In genomic region chr18:79947881-79948610, GRCh38 we compare ENCODE assay signal across 1 cellular context.
TF ChIP-seq lines count a peak whose summit lies in the region.

No MANE protein-coding gene starts in this region.

TF ChIP-seq in HepG2, 621 proteins besides CTCF, POLR2A, EP300 and RAD21 (continued from another document and continues in another):
- TF ChIP-seq ZHX2 (IDR thresholded peaks at IDR 0.05; ENCODE audit: low read depth) (peak; percentile 63), ZHX2 (CRISPR knock-in tag; IDR thresholded peaks at IDR 0.05; ENCODE audit: borderline replicate concordance) (no peak), RFX1 (IDR thresholded peaks at IDR 0.05) (no peak), ZNF883 (CRISPR knock-in tag; IDR thresholded peaks at IDR 0.05; ENCODE audit: not compliant biosample characterization) (no peak), DNMT3B (CRISPR knock-in tag; conservative IDR thresholded peaks at IDR 0.05) (no peak), FOXK1 (CRISPR knock-in tag; IDR thresholded peaks at IDR 0.05; ENCODE audit: borderline replicate concordance, low read depth) (peak; percentile 56; the same call in 1 of the 2 replicates), ZUFSP (CRISPR knock-in tag; IDR thresholded peaks at IDR 0.05; ENCODE audit: borderline replicate concordance) (no peak), ZFP36L1 (CRISPR knock-in tag; IDR thresholded peaks at IDR 0.05) (no peak), ZNF766 (CRISPR knock-in tag; IDR thresholded peaks at IDR 0.05; ENCODE audit: borderline replicate concordance) (no peak), BRD4 (CRISPR knock-in tag; IDR thresholded peaks at IDR 0.05) (no peak), TBX2 (CRISPR knock-in tag; IDR thresholded peaks at IDR 0.05; ENCODE audit: borderline replicate concordance) (no peak; the same call in 1 of the 2 replicates), CENPT (CRISPR knock-in tag; IDR thresholded peaks at IDR 0.05; ENCODE audit: low read depth) (no peak), PTBP1 (IDR thresholded peaks at IDR 0.05; ENCODE audit: low read depth, low read length, poor library complexity, severe bottlenecking) (no peak), ZFY (CRISPR knock-in tag; IDR thresholded peaks at IDR 0.05) (peak; percentile 21; the same call in 1 of the 2 replicates), ZNF747 (CRISPR knock-in tag; IDR thresholded peaks at IDR 0.05; ENCODE audit: borderline replicate concordance) (no peak), ELF3 (CRISPR knock-in tag; IDR thresholded peaks at IDR 0.05) (peak; percentile 82), PAX8 (CRISPR knock-in tag; IDR thresholded peaks at IDR 0.05; ENCODE audit: borderline replicate concordance) (no peak), FOSL2 (CRISPR knock-in tag; IDR thresholded peaks at IDR 0.05) (0 out of 2 replicates have a peak, but pooled peaks have one; percentile 28), MYNN (CRISPR knock-in tag; IDR thresholded peaks at IDR 0.05; ENCODE audit: low read depth) (no peak), ZNF773 (CRISPR knock-in tag; IDR thresholded peaks at IDR 0.05; ENCODE audit: borderline replicate concordance) (no peak), ERF (CRISPR knock-in tag; IDR thresholded peaks at IDR 0.05) (no peak), RXRB (CRISPR knock-in tag; IDR thresholded peaks at IDR 0.05; ENCODE audit: borderline replicate concordance) (peak; percentile 82), ZNF609 (CRISPR knock-in tag; IDR thresholded peaks at IDR 0.05; ENCODE audit: borderline replicate concordance) (peak; percentile 70), ZNF318 (CRISPR knock-in tag; IDR thresholded peaks at IDR 0.05) (no peak), ZNF274 (CRISPR knock-in tag; IDR thresholded peaks at IDR 0.05) (no peak), RBFOX2 (IDR thresholded peaks at IDR 0.05; ENCODE audit: low read depth, low read length) (no peak), ZNF3 (CRISPR knock-in tag; IDR thresholded peaks at IDR 0.05) (no peak), GATA4 (IDR thresholded peaks at IDR 0.05; ENCODE audit: borderline replicate concordance, low read depth) (no peak), ZNF510 (CRISPR knock-in tag; IDR thresholded peaks at IDR 0.05; ENCODE audit: low read depth) (no peak), TCF7 (IDR thresholded peaks at IDR 0.05; ENCODE audit: low read depth) (no peak), NR2F2 (IDR thresholded peaks at IDR 0.05; ENCODE audit: borderline replicate concordance, low read depth) (no peak), TEAD2 (CRISPR knock-in tag; IDR thresholded peaks at IDR 0.05) (no peak), ARHGAP35 (CRISPR knock-in tag; IDR thresholded peaks at IDR 0.05; ENCODE audit: borderline replicate concordance) (no peak), HDAC6 (IDR thresholded peaks at IDR 0.05; ENCODE audit: low read depth, low read length) (no peak), DR1 (CRISPR knock-in tag; IDR thresholded peaks at IDR 0.05) (no peak), ZBTB25 (CRISPR knock-in tag; IDR thresholded peaks at IDR 0.05) (0 out of 2 replicates have a peak, but pooled peaks have one; percentile 33), RAD51 (IDR thresholded peaks at IDR 0.05; ENCODE audit: borderline replicate concordance) (no peak), FOXJ3 (CRISPR knock-in tag; IDR thresholded peaks at IDR 0.05; ENCODE audit: borderline replicate concordance) (no peak), ZNF121 (CRISPR knock-in tag; IDR thresholded peaks at IDR 0.05) (0 out of 2 replicates have a peak, but pooled peaks have one; percentile 38), SOX5 (CRISPR knock-in tag; IDR thresholded peaks at IDR 0.05; ENCODE audit: borderline replicate concordance) (peak; percentile 37; the same call in 1 of the 2 replicates), BRCA1 (CRISPR knock-in tag; IDR thresholded peaks at IDR 0.05) (no peak)
